8 cellular contexts compared by ENCODE assay signal in the genomic region with DNA sequence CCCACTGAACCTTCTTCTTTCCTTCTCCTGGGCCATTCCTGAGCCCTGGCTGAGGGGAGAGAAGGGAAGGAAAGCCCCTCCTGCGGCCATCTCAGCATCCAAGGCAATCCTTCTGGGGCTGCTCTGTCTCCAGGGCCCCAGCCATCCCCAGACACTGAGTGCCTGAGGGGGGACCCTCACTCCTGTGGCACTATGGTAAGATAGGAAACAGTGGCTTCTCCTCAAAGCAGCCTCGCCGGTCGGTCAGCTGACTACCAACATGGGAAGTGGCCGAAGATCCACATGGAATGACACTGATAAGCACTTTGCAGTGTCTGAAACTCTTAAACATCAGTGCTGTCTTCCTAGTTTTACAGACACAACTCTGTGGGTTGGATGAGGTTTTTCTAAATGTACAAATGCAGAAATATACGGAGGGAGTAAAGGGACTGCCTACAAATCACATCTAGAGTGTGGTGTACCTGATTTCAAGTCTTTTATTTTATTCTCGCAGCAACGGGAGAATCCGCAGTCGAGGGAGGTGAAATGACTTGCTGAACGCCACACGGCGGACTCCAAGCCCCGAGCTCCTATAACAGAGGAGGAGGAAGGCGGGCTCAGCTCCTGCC. TPM values are rescaled to one million over a fixed set of nuclear protein-coding genes. Genes with fewer than 3 reads are reported as not detected.
DNase-seq lines count a peak whose midpoint lies in the region; ATAC-seq and TF ChIP-seq lines count a peak whose summit lies in the region.

No MANE protein-coding gene starts in this region.

- H3K27me3 ChIP-seq in left lung (peaks cover 22 to 73% of the 10 kb centered on the region in 2 donors), upper lobe of left lung (peaks cover 0 to 26% (median 18%) of the 10 kb centered on the region in 4 donors)

- H3K4me3 ChIP-seq in left lung = peak overlapping the region; percentile 67 to 69
- H3K4me3 ChIP-seq in upper lobe of left lung = peak overlapping the region in 3 of 4 donors; percentile 69 to 78 (median 73)

- no peaks in the 10 kb centered on the region for H3K9me3 ChIP-seq in left lung
- no peaks in the 10 kb centered on the region for H3K9me3 ChIP-seq in upper lobe of left lung

- peaks cover 25 to 40% of the 10 kb centered on the region in 2 donors for H3K4me1 ChIP-seq in left lung
- peaks cover 35 to 38% (median 38%) of the 10 kb centered on the region in 4 donors for H3K4me1 ChIP-seq in upper lobe of left lung

- no peaks in the 10 kb centered on the region for H3K9me3 Mint-ChIP-seq in activated naive CD4-positive, alpha-beta T cell treated with anti-CD3 and anti-CD28 coated beads, Interleukin-2, amount 10 ng/mL, durations not matched to agents 7 days and 5 days
- no peaks in the 10 kb centered on the region for H3K9me3 Mint-ChIP-seq in activated T-helper 17 cell treated with anti-CD3 and anti-CD28 coated beads, Interleukin-2, amount 50 U/mL, for 72 hours

- CTCF ChIA-PET in activated naive CD4-positive, alpha-beta T cell treated with anti-CD3 and anti-CD28 coated beads, Interleukin-2, amount 10 ng/mL, durations not matched to agents 7 days and 5 days (lab: Charles Lee) = interaction anchor here (1.6 to 2.7 kb wide), 2 partner anchors 9 to 27 kb away, joined by 4 to 7 read pairs; no protein-coding TSS in a partner anchor

- H3K4me3 Mint-ChIP-seq in activated naive CD4-positive, alpha-beta T cell treated with anti-CD3 and anti-CD28 coated beads, Interleukin-2, amount 10 ng/mL, durations not matched to agents 7 days and 5 days = peak overlapping the region; percentile 77
- peak overlapping the region; percentile 88 for H3K4me3 Mint-ChIP-seq in activated T-helper 17 cell treated with anti-CD3 and anti-CD28 coated beads, Interleukin-2, amount 50 U/mL, for 72 hours

- no peak overlapping the region for H3K27ac Mint-ChIP-seq in activated naive CD4-positive, alpha-beta T cell treated with anti-CD3 and anti-CD28 coated beads, Interleukin-2, amount 10 ng/mL, durations not matched to agents 7 days and 5 days
- H3K27ac Mint-ChIP-seq in activated T-helper 17 cell treated with anti-CD3 and anti-CD28 coated beads, Interleukin-2, amount 50 U/mL, for 72 hours = peak overlapping the region; percentile 85

- intact Hi-C loops in left lung (cut with DNase I) = no loop called here

- H3K36me3 Mint-ChIP-seq in activated naive CD4-positive, alpha-beta T cell treated with anti-CD3 and anti-CD28 coated beads, Interleukin-2, amount 10 ng/mL, durations not matched to agents 7 days and 5 days = no peaks in the 10 kb centered on the region
- H3K36me3 Mint-ChIP-seq in activated T-helper 17 cell treated with anti-CD3 and anti-CD28 coated beads, Interleukin-2, amount 50 U/mL, for 72 hours (ENCODE audit: low read depth) = peaks cover 5% of the 10 kb centered on the region

- TF ChIP-seq EP300 in upper lobe of left lung (IDR thresholded peaks at IDR 0.05) = no peak

- H3K27ac ChIP-seq in left lung (peak overlapping the region in 1 of 2 donors; percentile 33), upper lobe of left lung (peak overlapping the region in 2 of 4 donors; percentile 31 to 79)

- TF ChIP-seq POLR2A in upper lobe of left lung (IDR thresholded peaks at IDR 0.05) = no peak

- no peaks in the 10 kb centered on the region for H3K36me3 ChIP-seq in left lung
- H3K36me3 ChIP-seq in upper lobe of left lung = no peaks in the 10 kb centered on the region

- 3 to 7% methylated on average over 13 to 15 of the region's 15 CpGs for WGBS in upper lobe of left lung, 2 donors

- no peak for ATAC-seq in activated T-helper 17 cell treated with anti-CD3 and anti-CD28 coated beads, Interleukin-2, amount 50 U/mL, for 72 hours (replicated peaks)
- ATAC-seq in left lung (no peak), upper lobe of left lung (ENCODE audit: low FRiP score in 2 of 2) (no peak), GM18867 (IDR thresholded peaks at IDR 0.05; ENCODE audit: unreplicated experiment) (no peak)

- no peak for DNase-seq in activated naive CD4-positive, alpha-beta T cell treated with anti-CD3 and anti-CD28 coated beads, Interleukin-2, amount 10 ng/mL, durations not matched to agents 7 days and 5 days
- no peak for DNase-seq in activated naive CD4-positive, alpha-beta T cell treated with anti-CD3 and anti-CD28 coated beads, Interleukin-2, amount 50 U/mL, for 16 hours
- DNase-seq in left lung = no peak
- DNase-seq in upper lobe of left lung = no peak
- no peak for DNase-seq in DMS153 treated with DMSO at 0.1 percent for 48 hours (lab: John Stamatoyannopoulos, UW; ENCODE audit: unreplicated experiment)
- no peak for DNase-seq in AG20443 (ENCODE audit: low spot score)

- H3K4me1 Mint-ChIP-seq in activated naive CD4-positive, alpha-beta T cell treated with anti-CD3 and anti-CD28 coated beads, Interleukin-2, amount 10 ng/mL, durations not matched to agents 7 days and 5 days = peaks cover 35% of the 10 kb centered on the region
- H3K4me1 Mint-ChIP-seq in activated T-helper 17 cell treated with anti-CD3 and anti-CD28 coated beads, Interleukin-2, amount 50 U/mL, for 72 hours = peaks cover 27% of the 10 kb centered on the region

- no peak for TF ChIP-seq CTCF in left lung (IDR thresholded peaks at IDR 0.05)
- TF ChIP-seq CTCF in upper lobe of left lung (IDR thresholded peaks at IDR 0.05) = no peak

- H3K27me3 Mint-ChIP-seq in activated naive CD4-positive, alpha-beta T cell treated with anti-CD3 and anti-CD28 coated beads, Interleukin-2, amount 10 ng/mL, durations not matched to agents 7 days and 5 days = peaks cover 76% of the 10 kb centered on the region
- peaks cover 11% of the 10 kb centered on the region for H3K27me3 Mint-ChIP-seq in activated T-helper 17 cell treated with anti-CD3 and anti-CD28 coated beads, Interleukin-2, amount 50 U/mL, for 72 hours

RNA-seq across cellular contexts. Expression of a gene that starts 1.0 kb away (rescaled TPM):
- 1 to 10 TPM; 3.5 to 5.5 TPM for total RNA-seq in activated T-helper 17 cell treated with anti-CD3 and anti-CD28 coated beads, Interleukin-2, amount 50 U/mL, for 72 hours
- total RNA-seq in left lung (1 to 10 TPM in 1 of 2 donors, under 1 TPM in 1; 0.47 to 1.7 TPM), upper lobe of left lung (1 to 10 TPM in 2 of 6 donors, under 1 TPM in 2, not detected in 2; 0.30 to 5.2 (median 0.95) TPM)

RNA-seq across cellular contexts. Expression of a gene that starts 20.9 kb away (rescaled TPM):
- 1 to 10 TPM; 1.9 to 2.8 TPM for total RNA-seq in activated T-helper 17 cell treated with anti-CD3 and anti-CD28 coated beads, Interleukin-2, amount 50 U/mL, for 72 hours
- 1 to 10 TPM; 1.6 to 1.8 TPM for total RNA-seq in left lung
- total RNA-seq in upper lobe of left lung = 10 to 100 TPM in 2 of 6 donors, 1 to 10 TPM in 4; 2.2 to 23.0 (median 5.7) TPM

RNA-seq across cellular contexts. Expression of a gene that starts 51.4 kb away (rescaled TPM):
- 10 to 100 TPM; 51.2 to 70.0 TPM for total RNA-seq in activated T-helper 17 cell treated with anti-CD3 and anti-CD28 coated beads, Interleukin-2, amount 50 U/mL, for 72 hours
- 10 to 100 TPM; 30.4 to 32.8 TPM for total RNA-seq in left lung
- 10 to 100 TPM; 22.0 to 92.2 (median 33.2) TPM for total RNA-seq in upper lobe of left lung
